Comparison of ENCODE assay signal across 1 cellular context in the genomic region with DNA sequence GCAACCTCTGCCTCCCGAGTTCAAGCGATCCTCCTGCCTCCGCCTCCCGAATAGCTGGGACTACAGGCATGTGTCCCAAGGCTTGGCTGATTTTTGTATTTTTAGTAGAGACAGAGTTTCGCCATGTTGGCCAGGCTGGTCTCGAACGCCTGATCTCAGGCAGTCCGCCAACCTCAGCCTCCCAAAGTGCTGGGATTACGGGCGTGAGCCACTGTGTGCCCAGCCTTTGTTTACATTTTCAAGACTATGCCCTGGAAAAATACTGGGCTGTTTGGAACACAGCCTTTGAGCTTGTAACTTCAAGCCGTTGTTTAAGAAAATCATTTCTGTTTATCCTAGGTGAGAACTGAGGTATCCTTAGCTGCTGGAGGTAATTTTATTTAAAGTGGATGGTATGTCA.
TF ChIP-seq lines count a peak whose summit lies in the region.

No MANE protein-coding gene starts in this region.

TF ChIP-seq in K562, 482 proteins besides CTCF, POLR2A, EP300 and RAD21:
- TF ChIP-seq PML (IDR thresholded peaks at IDR 0.05; ENCODE audit: low read length): 0 out of 2 replicates have a peak, but pooled peaks have one; percentile 2
- TF ChIP-seq, protein P1, sequence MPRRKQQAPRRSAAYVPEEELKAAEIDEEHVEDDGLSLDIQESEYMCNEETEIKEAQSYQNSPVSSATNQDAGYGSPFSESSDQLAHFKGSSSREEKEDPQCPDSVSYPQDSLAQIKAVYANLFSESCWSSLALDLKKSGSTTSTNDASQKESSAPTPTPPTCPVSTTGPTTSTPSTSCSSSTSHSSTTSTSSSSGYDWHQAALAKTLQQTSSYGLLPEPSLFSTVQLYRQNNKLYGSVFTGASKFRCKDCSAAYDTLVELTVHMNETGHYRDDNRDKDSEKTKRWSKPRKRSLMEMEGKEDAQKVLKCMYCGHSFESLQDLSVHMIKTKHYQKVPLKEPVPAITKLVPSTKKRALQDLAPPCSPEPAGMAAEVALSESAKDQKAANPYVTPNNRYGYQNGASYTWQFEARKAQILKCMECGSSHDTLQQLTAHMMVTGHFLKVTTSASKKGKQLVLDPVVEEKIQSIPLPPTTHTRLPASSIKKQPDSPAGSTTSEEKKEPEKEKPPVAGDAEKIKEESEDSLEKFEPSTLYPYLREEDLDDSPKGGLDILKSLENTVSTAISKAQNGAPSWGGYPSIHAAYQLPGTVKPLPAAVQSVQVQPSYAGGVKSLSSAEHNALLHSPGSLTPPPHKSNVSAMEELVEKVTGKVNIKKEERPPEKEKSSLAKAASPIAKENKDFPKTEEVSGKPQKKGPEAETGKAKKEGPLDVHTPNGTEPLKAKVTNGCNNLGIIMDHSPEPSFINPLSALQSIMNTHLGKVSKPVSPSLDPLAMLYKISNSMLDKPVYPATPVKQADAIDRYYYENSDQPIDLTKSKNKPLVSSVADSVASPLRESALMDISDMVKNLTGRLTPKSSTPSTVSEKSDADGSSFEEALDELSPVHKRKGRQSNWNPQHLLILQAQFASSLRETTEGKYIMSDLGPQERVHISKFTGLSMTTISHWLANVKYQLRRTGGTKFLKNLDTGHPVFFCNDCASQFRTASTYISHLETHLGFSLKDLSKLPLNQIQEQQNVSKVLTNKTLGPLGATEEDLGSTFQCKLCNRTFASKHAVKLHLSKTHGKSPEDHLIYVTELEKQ (CRISPR knock-in tag; IDR thresholded peaks at IDR 0.05): no peak
- TF ChIP-seq, protein P2, sequence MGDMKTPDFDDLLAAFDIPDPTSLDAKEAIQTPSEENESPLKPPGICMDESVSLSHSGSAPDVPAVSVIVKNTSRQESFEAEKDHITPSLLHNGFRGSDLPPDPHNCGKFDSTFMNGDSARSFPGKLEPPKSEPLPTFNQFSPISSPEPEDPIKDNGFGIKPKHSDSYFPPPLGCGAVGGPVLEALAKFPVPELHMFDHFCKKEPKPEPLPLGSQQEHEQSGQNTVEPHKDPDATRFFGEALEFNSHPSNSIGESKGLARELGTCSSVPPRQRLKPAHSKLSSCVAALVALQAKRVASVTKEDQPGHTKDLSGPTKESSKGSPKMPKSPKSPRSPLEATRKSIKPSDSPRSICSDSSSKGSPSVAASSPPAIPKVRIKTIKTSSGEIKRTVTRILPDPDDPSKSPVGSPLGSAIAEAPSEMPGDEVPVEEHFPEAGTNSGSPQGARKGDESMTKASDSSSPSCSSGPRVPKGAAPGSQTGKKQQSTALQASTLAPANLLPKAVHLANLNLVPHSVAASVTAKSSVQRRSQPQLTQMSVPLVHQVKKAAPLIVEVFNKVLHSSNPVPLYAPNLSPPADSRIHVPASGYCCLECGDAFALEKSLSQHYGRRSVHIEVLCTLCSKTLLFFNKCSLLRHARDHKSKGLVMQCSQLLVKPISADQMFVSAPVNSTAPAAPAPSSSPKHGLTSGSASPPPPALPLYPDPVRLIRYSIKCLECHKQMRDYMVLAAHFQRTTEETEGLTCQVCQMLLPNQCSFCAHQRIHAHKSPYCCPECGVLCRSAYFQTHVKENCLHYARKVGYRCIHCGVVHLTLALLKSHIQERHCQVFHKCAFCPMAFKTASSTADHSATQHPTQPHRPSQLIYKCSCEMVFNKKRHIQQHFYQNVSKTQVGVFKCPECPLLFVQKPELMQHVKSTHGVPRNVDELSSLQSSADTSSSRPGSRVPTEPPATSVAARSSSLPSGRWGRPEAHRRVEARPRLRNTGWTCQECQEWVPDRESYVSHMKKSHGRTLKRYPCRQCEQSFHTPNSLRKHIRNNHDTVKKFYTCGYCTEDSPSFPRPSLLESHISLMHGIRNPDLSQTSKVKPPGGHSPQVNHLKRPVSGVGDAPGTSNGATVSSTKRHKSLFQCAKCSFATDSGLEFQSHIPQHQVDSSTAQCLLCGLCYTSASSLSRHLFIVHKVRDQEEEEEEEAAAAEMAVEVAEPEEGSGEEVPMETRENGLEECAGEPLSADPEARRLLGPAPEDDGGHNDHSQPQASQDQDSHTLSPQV (IDR thresholded peaks at IDR 0.05): no peak
TF ChIP-seq in K562: peak in this region for 1.
